In genomic region chr6:37547564-37548061, GRCh38 we compare ENCODE assay signal across 9 cellular contexts. TPM values are rescaled to one million over a fixed set of nuclear protein-coding genes. Genes with fewer than 3 reads are reported as not detected.
DNase-seq lines count a peak whose midpoint lies in the region; ATAC-seq and TF ChIP-seq lines count a peak whose summit lies in the region.
"Had no signal": no experiment of that assay in that cellular context is flagged by ENCODE, and none has a peak within 500 bp of the region (broad histone marks: within the 10 kb centered on the region; RNA-seq: fewer than 3 reads in every experiment).

No MANE protein-coding gene starts in this region.

- peak overlapping the region; percentile 36 for H3K4me3 Mint-ChIP-seq in natural killer cell treated with Interleukin-12 subunit alpha and Interleukin-12 subunit beta and Interleukin-15 and Interleukin-18, amount 100 ng/mL, for 72 hours
- H3K4me3 Mint-ChIP-seq: H9 had no signal

- H3K27me3 ChIP-seq in MG63 (no peaks in the 10 kb centered on the region), left lung (peaks cover 0 to 12% of the 10 kb centered on the region in 2 donors), colonic mucosa (no peaks in the 10 kb centered on the region)

- H3K27me3 Mint-ChIP-seq in natural killer cell treated with Interleukin-12 subunit alpha and Interleukin-12 subunit beta and Interleukin-15 and Interleukin-18, amount 100 ng/mL, for 72 hours = peaks cover 0 to 2% of the 10 kb centered on the region in 2 donors

- intact Hi-C loops in left lung (cut with DNase I) = no loop called here
- intact Hi-C loops in colonic mucosa (cut with DNase I) = no loop called here

- no peak for TF ChIP-seq CTCF in left lung (IDR thresholded peaks at IDR 0.05)
- TF ChIP-seq CTCF in colonic mucosa (IDR thresholded peaks at IDR 0.05) = no peak

- H3K9me3 Mint-ChIP-seq in natural killer cell treated with Interleukin-12 subunit alpha and Interleukin-12 subunit beta and Interleukin-15 and Interleukin-18, amount 100 ng/mL, for 72 hours = no peaks in the 10 kb centered on the region
- H3K9me3 Mint-ChIP-seq: H9 had no signal

- ATAC-seq in GM18870 (IDR thresholded peaks at IDR 0.05; ENCODE audit: unreplicated experiment) (peak; percentile 44), left lung (no peak)
- peak; percentile 53 to 64 for ATAC-seq in natural killer cell treated with Interleukin-12 subunit alpha and Interleukin-12 subunit beta and Interleukin-15 and Interleukin-18, amount 100 ng/mL, for 72 hours

- no peaks in the 10 kb centered on the region for H3K36me3 ChIP-seq in MG63
- no peaks in the 10 kb centered on the region for H3K36me3 ChIP-seq in left lung
- H3K36me3 ChIP-seq in colonic mucosa = no peaks in the 10 kb centered on the region

- H3K4me1 ChIP-seq in left lung (peaks cover 0 to 3% of the 10 kb centered on the region in 2 donors), colonic mucosa (no peaks in the 10 kb centered on the region)

- H3K36me3 Mint-ChIP-seq in natural killer cell treated with Interleukin-12 subunit alpha and Interleukin-12 subunit beta and Interleukin-15 and Interleukin-18, amount 100 ng/mL, for 72 hours = no peaks in the 10 kb centered on the region

- H3K27ac ChIP-seq in left lung (no peak overlapping the region), colonic mucosa (no peak overlapping the region)

- peak overlapping the region in 1 of 2 donors; percentile 7 for H3K9ac ChIP-seq in colonic mucosa (ENCODE audit: low read depth in 2 of 2, low read length in 2 of 2)

- DNase-seq in MG63 (peak; percentile 71), astrocyte of the hippocampus (ENCODE audit: low read depth, low spot score) (peak; percentile 84), left lung (no peak), colonic mucosa (no peak), cerebellar cortex (ENCODE audit: low spot score) (no peak)
- no peak for DNase-seq in natural killer cell treated with Interleukin-12 subunit alpha and Interleukin-12 subunit beta and Interleukin-15 and Interleukin-18, amount 100 ng/mL, for 72 hours (ENCODE audit: low spot score)
- DNase-seq: H9; stimulated activated CD4-positive, alpha-beta T cell treated with anti-CD3 and anti-CD28 coated beads, Interleukin-4, amount 100 ng/mL, for 24 hours had no signal

- H3K9me3 ChIP-seq in MG63 (no peaks in the 10 kb centered on the region), left lung (no peaks in the 10 kb centered on the region), colonic mucosa (no peaks in the 10 kb centered on the region)

- peak overlapping the region; percentile 61 to 62 for H3K27ac Mint-ChIP-seq in natural killer cell treated with Interleukin-12 subunit alpha and Interleukin-12 subunit beta and Interleukin-15 and Interleukin-18, amount 100 ng/mL, for 72 hours
- H3K27ac Mint-ChIP-seq: H9 had no signal

- peaks cover 9 to 15% of the 10 kb centered on the region in 2 donors for H3K4me1 Mint-ChIP-seq in natural killer cell treated with Interleukin-12 subunit alpha and Interleukin-12 subunit beta and Interleukin-15 and Interleukin-18, amount 100 ng/mL, for 72 hours (ENCODE audit: low read depth in 2 of 2)

- H3K4me3 ChIP-seq in MG63 (no peak overlapping the region), left lung (no peak overlapping the region), colonic mucosa (no peak overlapping the region)

RNA-seq across cellular contexts. Expression of gene CCDC167, which starts 47.9 kb away (rescaled TPM):
- 30.6 and 71.3 TPM in 2 replicates for total RNA-seq in MG63 (2014; rRNA removed; shearing (Covaris generic); ENCODE audit: low replicate concordance)
- total RNA-seq in natural killer cell treated with Interleukin-12 subunit alpha and Interleukin-12 subunit beta and Interleukin-15 and Interleukin-18, amount 100 ng/mL, for 72 hours = 10 to 100 TPM; 46.0 to 54.8 TPM
- total RNA-seq in left lung (10 to 100 TPM; 18.2 to 21.5 TPM), colonic mucosa (10 to 100 TPM; 11.8 to 31.8 TPM)

Comparison
In these comparisons a context has a peak if more than half of its experiments do, and no peak if none do; other contexts are left out.
1. DNase-seq: peak in MG63 (single experiment) and astrocyte of the hippocampus (single experiment); none in natural killer cell treated with Interleukin-12 subunit alpha and Interleukin-12 subunit beta and Interleukin-15 and Interleukin-18, amount 100 ng/mL, for 72 hours (single experiment), left lung (0 of 2), colonic mucosa (single experiment) and cerebellar cortex (single experiment).